ENCODE assay signal across 6 cellular contexts in genomic region chr9:137300607-137301085, GRCh38. TPM values are rescaled to one million over a fixed set of nuclear protein-coding genes. Genes with fewer than 3 reads are reported as not detected.
DNase-seq lines count a peak whose midpoint lies in the region; ATAC-seq and TF ChIP-seq lines count a peak whose summit lies in the region.

No MANE protein-coding gene starts in this region.

- H3K79me2 ChIP-seq in OCI-LY7 (ENCODE audit: insufficient read depth, low read depth, low read length), result no peaks in the 10 kb centered on the region

- no peaks in the 10 kb centered on the region for H4K20me1 ChIP-seq in OCI-LY7 (ENCODE audit: insufficient read depth, low read length)

- H3K27me3 ChIP-seq in BE2C (peaks cover under 1% of the 10 kb centered on the region; the same call in 1 of the 2 replicates), iPS-15b (ENCODE audit: control insufficient read depth, insufficient read depth, low read length) (peaks cover 8% of the 10 kb centered on the region)

- H3K36me3 ChIP-seq in BE2C, result no peaks in the 10 kb centered on the region
- H3K36me3 ChIP-seq in OCI-LY7 (ENCODE audit: insufficient read depth, low read length), result no peaks in the 10 kb centered on the region
- H3K36me3 ChIP-seq in iPS-15b (ENCODE audit: control insufficient read depth, insufficient read depth, low read length), result no peaks in the 10 kb centered on the region

- intact Hi-C loops in OCI-LY7 (cut with micrococcal nuclease; ENCODE audit: unreplicated experiment), result loop anchor here (5.0 kb wide), 1 partner anchor 147 kb away; no protein-coding TSS in a partner anchor

- DNase-seq in BE2C (peak; percentile 43), OCI-LY7 (ENCODE audit: low spot score) (no peak), Ammon's horn (ENCODE audit: low spot score) (no peak), omental fat pad (ENCODE audit: low spot score) (no peak)

- CTCF ChIA-PET in OCI-LY7 (lab: Charles Lee; ENCODE audit: unreplicated experiment), result no interaction called here

- no peak overlapping the region for H3K27ac ChIP-seq in OCI-LY7 (ENCODE audit: low read depth, low read length, poor library complexity, severe bottlenecking)

- no peaks in the 10 kb centered on the region for H3K9me2 ChIP-seq in OCI-LY7 (ENCODE audit: insufficient read depth, low read length)

- H3K4me1 ChIP-seq in BE2C (peaks cover 10% of the 10 kb centered on the region), OCI-LY7 (ENCODE audit: insufficient read depth, low read length, poor library complexity, severe bottlenecking) (peaks cover 50% of the 10 kb centered on the region), iPS-15b (ENCODE audit: control insufficient read depth, insufficient read depth, low read length) (peaks cover 12% of the 10 kb centered on the region)

- no peaks in the 10 kb centered on the region for H3K9me3 ChIP-seq in BE2C
- H3K9me3 ChIP-seq in OCI-LY7 (ENCODE audit: low read length), result no peaks in the 10 kb centered on the region
- no peaks in the 10 kb centered on the region for H3K9me3 ChIP-seq in iPS-15b (ENCODE audit: control insufficient read depth, insufficient read depth, low read length)

- H3K4me2 ChIP-seq in OCI-LY7 (ENCODE audit: low read length), result peak overlapping the region; percentile 60

- peak overlapping the region; percentile 68 for H3K4me3 ChIP-seq in BE2C (ENCODE audit: low read depth, low read length)
- peak overlapping the region; percentile 57 for H3K4me3 ChIP-seq in OCI-LY7 (ENCODE audit: low read depth, low read length, poor library complexity, severe bottlenecking)
- H3K4me3 ChIP-seq in iPS-15b (ENCODE audit: low read depth, low read length), result peak overlapping the region; percentile 88

- POLR2A ChIA-PET in OCI-LY7 (lab: Charles Lee), result interaction anchor here (0.6 kb wide), 1 partner anchor 31 kb away, joined by 3 read pairs; no protein-coding TSS in a partner anchor

- no peak overlapping the region for H2AFZ ChIP-seq in OCI-LY7 (ENCODE audit: low read length)

- TF ChIP-seq CTCF in BE2C (IDR thresholded peaks at IDR 0.05; ENCODE audit: low read depth, low read length) (no peak), OCI-LY7 (conservative IDR thresholded peaks at IDR 0.05; ENCODE audit: low read length) (no peak), omental fat pad (IDR thresholded peaks at IDR 0.05) (no peak)

- H3K9ac ChIP-seq in iPS-15b (ENCODE audit: low read depth, low read length), result peak overlapping the region; percentile 70

- BruUV-seq in OCI-LY7 (replicated peaks; lab: Mats Ljungman, UMichigan), result no TSS peak

- ATAC-seq in GM21528 (IDR thresholded peaks at IDR 0.05; ENCODE audit: low FRiP score, unreplicated experiment), result no peak
- no peak for ATAC-seq in omental fat pad (ENCODE audit: low FRiP score)

RNA-seq across cellular contexts. Expression of gene NRARP, which starts 1.4 kb away (rescaled TPM):
- 5.3 TPM for polyA plus RNA-seq in BE2C (2012; ENCODE audit: insufficient read depth, insufficient read length, low read depth)
- 6.9 TPM in 2 replicates for total RNA-seq in OCI-LY7 (2014; rRNA removed; shearing (Covaris generic))
- total RNA-seq in OCI-LY7 (2022) (6.4 and 8.9 TPM in 2 replicates), omental fat pad (10 to 100 TPM in 1 of 4 donors, 1 to 10 TPM in 3; 4.6 to 12.3 (median 7.2) TPM)

RNA-seq across cellular contexts. Expression of gene TOR4A, which starts 23.1 kb away (rescaled TPM):
- 9.9 TPM for polyA plus RNA-seq in BE2C (2012; ENCODE audit: insufficient read depth, insufficient read length, low read depth)
- 11.6 and 11.7 TPM in 2 replicates for total RNA-seq in OCI-LY7 (2014; rRNA removed; shearing (Covaris generic))
- total RNA-seq in OCI-LY7 (2022) (19.7 and 22.3 TPM in 2 replicates), omental fat pad (10 to 100 TPM in 3 of 4 donors, 1 to 10 TPM in 1; 9.8 to 17.7 (median 11.6) TPM)

RNA-seq across cellular contexts. Expression of gene NELFB, which starts 45.5 kb away (rescaled TPM):
- 204 TPM for polyA plus RNA-seq in BE2C (2012; ENCODE audit: insufficient read depth, insufficient read length, low read depth)
- total RNA-seq in OCI-LY7 (2014; rRNA removed; shearing (Covaris generic)), result 59.5 and 62.6 TPM in 2 replicates
- total RNA-seq in OCI-LY7 (2022) (74.8 and 76.1 TPM in 2 replicates), omental fat pad (10 to 100 TPM; 22.2 to 42.8 (median 34.2) TPM)

RNA-seq across cellular contexts. Expression of gene STPG3, which starts 49.6 kb away (rescaled TPM):
- not detected for polyA plus RNA-seq in BE2C (2012; ENCODE audit: insufficient read depth, insufficient read length, low read depth)
- 0.73 TPM in 1 of 2 replicates, not detected in the other for total RNA-seq in OCI-LY7 (2014; rRNA removed; shearing (Covaris generic))
- total RNA-seq in OCI-LY7 (2022), result 1.7 and 2.7 TPM in 2 replicates
- total RNA-seq in omental fat pad, result under 1 TPM in 1 of 4 donors, not detected in 3; 0.56 TPM

RNA-seq across cellular contexts. Expression of gene TUBB4B, which starts 59.6 kb away (rescaled TPM):
- 604 TPM for polyA plus RNA-seq in BE2C (2012; ENCODE audit: insufficient read depth, insufficient read length, low read depth)
- total RNA-seq in OCI-LY7 (2014; rRNA removed; shearing (Covaris generic)), result 376 and 417 TPM in 2 replicates
- total RNA-seq in OCI-LY7 (2022), result 402 and 443 TPM in 2 replicates
- total RNA-seq in omental fat pad, result 100 to 1,000 TPM; 197 to 452 (median 288) TPM
